ENCODE assay signal across 9 cellular contexts in genomic region chr1:167934407-167935251, GRCh38. TPM values are rescaled to one million over a fixed set of nuclear protein-coding genes. Genes with fewer than 3 reads are reported as not detected.
DNase-seq lines count a peak whose midpoint lies in the region; ATAC-seq and TF ChIP-seq lines count a peak whose summit lies in the region.
"Had no signal": no experiment of that assay in that cellular context is flagged by ENCODE, and none has a peak within 500 bp of the region (broad histone marks: within the 10 kb centered on the region; RNA-seq: fewer than 3 reads in every experiment).

No MANE protein-coding gene starts in this region.

- no peaks in the 10 kb centered on the region for H3K9me3 Mint-ChIP-seq in CD4-positive, CD25-positive, alpha-beta regulatory T cell
- no peaks in the 10 kb centered on the region for H3K9me3 Mint-ChIP-seq in HFFc6
- no peaks in the 10 kb centered on the region for H3K9me3 Mint-ChIP-seq in activated naive CD4-positive, alpha-beta T cell treated with anti-CD3 and anti-CD28 coated beads, Interleukin-2, amount 50 U/mL, for 72 hours

- peaks cover 5% of the 10 kb centered on the region for H3K27me3 Mint-ChIP-seq in CD4-positive, CD25-positive, alpha-beta regulatory T cell
- no peaks in the 10 kb centered on the region for H3K27me3 Mint-ChIP-seq in HFFc6 (ENCODE audit: insufficient read depth)

- H3K4me3 ChIP-seq in CD4-positive, CD25-positive, alpha-beta regulatory T cell (ENCODE audit: low read depth, low read length), result peak overlapping the region; percentile 94
- peak overlapping the region; percentile 95 for H3K4me3 ChIP-seq in iPS-20b (ENCODE audit: low read length)

- H3K27ac Mint-ChIP-seq in CD4-positive, CD25-positive, alpha-beta regulatory T cell, result peak overlapping the region; percentile 93 to 100 (median 95)
- H3K27ac Mint-ChIP-seq in HFFc6, result peak overlapping the region; percentile 100
- H3K27ac Mint-ChIP-seq in activated naive CD4-positive, alpha-beta T cell treated with anti-CD3 and anti-CD28 coated beads, Interleukin-2, amount 50 U/mL, for 72 hours, result peak overlapping the region; percentile 94 to 99

- ATAC-seq in CD4-positive, CD25-positive, alpha-beta regulatory T cell (ENCODE audit: low read depth in 2 of 2), result no peak
- ATAC-seq in activated naive CD4-positive, alpha-beta T cell treated with anti-CD3 and anti-CD28 coated beads, Interleukin-2, amount 50 U/mL, for 72 hours, result no peak
- ATAC-seq in HG03280 (IDR thresholded peaks at IDR 0.05; ENCODE audit: unreplicated experiment), result no peak

- H3K4me3 Mint-ChIP-seq in CD4-positive, CD25-positive, alpha-beta regulatory T cell, result peak overlapping the region; percentile 94 to 99 (median 98)
- peak overlapping the region; percentile 95 for H3K4me3 Mint-ChIP-seq in HFFc6

- H3K9ac ChIP-seq in iPS-20b (ENCODE audit: low read depth, low read length), result peak overlapping the region; percentile 82; the same call in 1 of the 2 replicates

- no peaks in the 10 kb centered on the region for H3K36me3 Mint-ChIP-seq in CD4-positive, CD25-positive, alpha-beta regulatory T cell
- H3K36me3 Mint-ChIP-seq in HFFc6 (ENCODE audit: low read depth), result peaks cover 4% of the 10 kb centered on the region; the same call in 1 of the 2 replicates
- H3K36me3 Mint-ChIP-seq in activated naive CD4-positive, alpha-beta T cell treated with anti-CD3 and anti-CD28 coated beads, Interleukin-2, amount 50 U/mL, for 72 hours, result peaks cover 15 to 21% of the 10 kb centered on the region in 2 donors

- peaks cover 11 to 58% (median 38%) of the 10 kb centered on the region in 4 donors for H3K4me1 Mint-ChIP-seq in CD4-positive, CD25-positive, alpha-beta regulatory T cell
- H3K4me1 Mint-ChIP-seq in HFFc6 (ENCODE audit: low read depth), result peaks cover 29% of the 10 kb centered on the region

- no peaks in the 10 kb centered on the region for H3K36me3 ChIP-seq in CD4-positive, CD25-positive, alpha-beta regulatory T cell (ENCODE audit: control insufficient read depth, insufficient read depth, low read length)
- H3K36me3 ChIP-seq in iPS-20b (ENCODE audit: insufficient read depth, low read depth, low read length), result no peaks in the 10 kb centered on the region

- H3K27ac ChIP-seq in CD4-positive, CD25-positive, alpha-beta regulatory T cell (ENCODE audit: insufficient read depth, low read length, poor library complexity, severe bottlenecking), result peak overlapping the region; percentile 87
- no peak overlapping the region for H3K27ac ChIP-seq in iPS-20b (ENCODE audit: low read length)

- peaks cover 39% of the 10 kb centered on the region for H3K4me1 ChIP-seq in CD4-positive, CD25-positive, alpha-beta regulatory T cell (ENCODE audit: control insufficient read depth, insufficient read depth, low read length, poor library complexity, severe bottlenecking)
- H3K4me1 ChIP-seq in iPS-20b (ENCODE audit: insufficient read depth, low read length), result peaks cover 13% of the 10 kb centered on the region; the same call in 1 of the 2 replicates

- H3K27me3 ChIP-seq in CD4-positive, CD25-positive, alpha-beta regulatory T cell (ENCODE audit: control insufficient read depth, insufficient read depth, low read length), result no peaks in the 10 kb centered on the region
- H3K27me3 ChIP-seq in iPS-20b (ENCODE audit: insufficient read depth, low read length), result no peaks in the 10 kb centered on the region

- no peak for DNase-seq in CD4-positive, CD25-positive, alpha-beta regulatory T cell
- DNase-seq in HFFc6 (peak; percentile 50), stromal cell of bone marrow (ENCODE audit: low read depth) (peak; percentile 19), DMS79 treated with DMSO at 0.1 percent for 48 hours (lab: John Stamatoyannopoulos, UW) (no peak), RPMI8226 (no peak)
- no peak for DNase-seq in activated naive CD4-positive, alpha-beta T cell treated with anti-CD3 and anti-CD28 coated beads, Interleukin-2, amount 50 U/mL, for 72 hours (ENCODE audit: low spot score in 2 of 2)

- H3K9me3 ChIP-seq in CD4-positive, CD25-positive, alpha-beta regulatory T cell (ENCODE audit: control insufficient read depth in 2 of 2, low read length in 2 of 2), result no peaks in the 10 kb centered on the region
- H3K9me3 ChIP-seq in iPS-20b (ENCODE audit: insufficient read depth, low read depth, low read length), result no peaks in the 10 kb centered on the region

- TF ChIP-seq CTCF in HFFc6 (IDR thresholded peaks at IDR 0.05), result no peak

RNA-seq across cellular contexts. Expression of gene DCAF6, which starts 1.9 kb away (rescaled TPM):
- total RNA-seq in CD4-positive, CD25-positive, alpha-beta regulatory T cell, result 25.5 TPM
- 10 to 100 TPM in 3 of 4 donors, 1 to 10 TPM in 1; 9.7 to 11.8 (median 11.1) TPM for polyA plus RNA-seq in CD4-positive, CD25-positive, alpha-beta regulatory T cell
- 10 to 100 TPM; 52.5 to 59.4 (median 55.3) TPM for total RNA-seq in HFFc6 (2021; fragmentation: NEBNext Ultra II Directional; extraction: Animal tissue kit (Norgen Biotek cat#: 25700))
- total RNA-seq in activated naive CD4-positive, alpha-beta T cell treated with anti-CD3 and anti-CD28 coated beads, Interleukin-2, amount 50 U/mL, for 72 hours, result 10 to 100 TPM; 28.1 to 33.0 TPM

RNA-seq across cellular contexts. Expression of gene MPC2, which starts 2.2 kb away (rescaled TPM):
- total RNA-seq in CD4-positive, CD25-positive, alpha-beta regulatory T cell, result 44.7 TPM
- 100 to 1,000 TPM in 3 of 4 donors, 10 to 100 TPM in 1; 97.1 to 120 (median 105) TPM for polyA plus RNA-seq in CD4-positive, CD25-positive, alpha-beta regulatory T cell
- total RNA-seq in HFFc6 (2021; fragmentation: NEBNext Ultra II Directional; extraction: Animal tissue kit (Norgen Biotek cat#: 25700)), result 100 to 1,000 TPM; 109 to 124 (median 119) TPM
- total RNA-seq in activated naive CD4-positive, alpha-beta T cell treated with anti-CD3 and anti-CD28 coated beads, Interleukin-2, amount 50 U/mL, for 72 hours, result 10 to 100 TPM; 60.3 to 68.6 TPM

RNA-seq across cellular contexts. Expression of gene ADCY10, which starts 20.7 kb away (rescaled TPM):
- total RNA-seq in CD4-positive, CD25-positive, alpha-beta regulatory T cell, result 0.10 TPM
- not detected for polyA plus RNA-seq in CD4-positive, CD25-positive, alpha-beta regulatory T cell
- total RNA-seq in HFFc6 (2021; fragmentation: NEBNext Ultra II Directional; extraction: Animal tissue kit (Norgen Biotek cat#: 25700)), result under 1 TPM in 4 of 6 experiments, not detected in 2; 0.12 to 0.22 (median 0.17) TPM
- under 1 TPM; 0.18 to 0.53 TPM for total RNA-seq in activated naive CD4-positive, alpha-beta T cell treated with anti-CD3 and anti-CD28 coated beads, Interleukin-2, amount 50 U/mL, for 72 hours
- total RNA-seq: SK-MEL-5 had no signal

Comparison
In these comparisons a context has a peak if more than half of its experiments do, and no peak if none do; other contexts are left out.
1. DNase-seq: peak in HFFc6 (single experiment) and stromal cell of bone marrow (single experiment); none in CD4-positive, CD25-positive, alpha-beta regulatory T cell (0 of 3), activated naive CD4-positive, alpha-beta T cell treated with anti-CD3 and anti-CD28 coated beads, Interleukin-2, amount 50 U/mL, for 72 hours (0 of 2), DMS79 treated with DMSO at 0.1 percent for 48 hours (single experiment) and RPMI8226 (single experiment).
2. Peak in every context shown above with its lines, with median percentiles within 50 percentile points of each other: H3K27ac Mint-ChIP-seq.